In genomic region chr4:56611501-56611900, GRCh38 we compare ENCODE assay signal across 18 cellular contexts.
DNase-seq lines count a peak whose midpoint lies in the region; ATAC-seq and TF ChIP-seq lines count a peak whose summit lies in the region.
"Had no signal": no experiment of that assay in that cellular context is flagged by ENCODE, and none has a peak within 500 bp of the region (broad histone marks: within the 10 kb centered on the region; RNA-seq: fewer than 3 reads in every experiment).

No MANE protein-coding gene starts in this region.

- no peaks in the 10 kb centered on the region for H3K36me3 Mint-ChIP-seq in activated T-helper 17 cell treated with anti-CD3 and anti-CD28 coated beads, Interleukin-2, amount 50 U/mL, for 72 hours (ENCODE audit: low read depth)
- H3K36me3 Mint-ChIP-seq in neural progenitor cell: no peaks in the 10 kb centered on the region
- H3K36me3 Mint-ChIP-seq: CD8-positive, alpha-beta memory T cell had no signal

- H3K4me3 ChIP-seq in neural progenitor cell (no peak overlapping the region), lower leg skin (ENCODE audit: low read depth, poor library complexity, severe bottlenecking) (no peak overlapping the region), ovary (no peak overlapping the region)
- H3K4me3 ChIP-seq: BLaER1, GM12878, PC-9, SJSA1 had no signal

- peak overlapping the region; percentile 63 for H2AFZ ChIP-seq in neural progenitor cell (replicated peaks)
- H2AFZ ChIP-seq: PC-9 had no signal

- H3K9me3 ChIP-seq in neural progenitor cell (ENCODE audit: low read depth) (no peaks in the 10 kb centered on the region), ovary (no peaks in the 10 kb centered on the region)
- H3K9me3 ChIP-seq: BLaER1 had no signal

- WGBS in lower leg skin, 2 donors: 77 to 86% methylated on average over 2 of the region's 2 CpGs
- 84 to 92% (median 88%) methylated on average over 2 of the region's 2 CpGs for WGBS in ovary, 3 donors

- no peak overlapping the region for H3K4me3 Mint-ChIP-seq in activated T-helper 17 cell treated with anti-CD3 and anti-CD28 coated beads, Interleukin-2, amount 50 U/mL, for 72 hours
- no peak overlapping the region for H3K4me3 Mint-ChIP-seq in neural progenitor cell
- H3K4me3 Mint-ChIP-seq: CD8-positive, alpha-beta memory T cell had no signal

- no peak for TF ChIP-seq CTCF in neural progenitor cell (IDR thresholded peaks at IDR 0.05)
- TF ChIP-seq CTCF in lower leg skin (IDR thresholded peaks at IDR 0.05): no peak
- no peak for TF ChIP-seq CTCF in ovary (IDR thresholded peaks at IDR 0.05)

- no peaks in the 10 kb centered on the region for H3K9me3 Mint-ChIP-seq in activated T-helper 17 cell treated with anti-CD3 and anti-CD28 coated beads, Interleukin-2, amount 50 U/mL, for 72 hours
- peaks cover 2% of the 10 kb centered on the region for H3K9me3 Mint-ChIP-seq in neural progenitor cell
- H3K9me3 Mint-ChIP-seq: CD8-positive, alpha-beta memory T cell had no signal

- no peaks in the 10 kb centered on the region for H3K79me2 ChIP-seq in neural progenitor cell (ENCODE audit: low read depth)

- no peak for ATAC-seq in activated T-helper 17 cell treated with anti-CD3 and anti-CD28 coated beads, Interleukin-2, amount 50 U/mL, for 72 hours (replicated peaks)
- no peak for ATAC-seq in HG03097 (IDR thresholded peaks at IDR 0.05; ENCODE audit: low FRiP score, unreplicated experiment)
- no peak for ATAC-seq in GM21786 (IDR thresholded peaks at IDR 0.05; ENCODE audit: unreplicated experiment)
- ATAC-seq: GM12878 had no signal

- no peak for TF ChIP-seq POLR2A in lower leg skin (IDR thresholded peaks at IDR 0.05)
- TF ChIP-seq POLR2A in ovary (IDR thresholded peaks at IDR 0.05): no peak

- peaks cover 14% of the 10 kb centered on the region for H3K27me3 Mint-ChIP-seq in activated T-helper 17 cell treated with anti-CD3 and anti-CD28 coated beads, Interleukin-2, amount 50 U/mL, for 72 hours
- H3K27me3 Mint-ChIP-seq in neural progenitor cell (ENCODE audit: insufficient read depth, low read depth): peaks cover 6% of the 10 kb centered on the region

- peaks cover 6% of the 10 kb centered on the region for H3K4me1 ChIP-seq in neural progenitor cell
- no peaks in the 10 kb centered on the region for H3K4me1 ChIP-seq in ovary (ENCODE audit: insufficient read depth)

- peak overlapping the region; percentile 7 for H3K27ac Mint-ChIP-seq in activated T-helper 17 cell treated with anti-CD3 and anti-CD28 coated beads, Interleukin-2, amount 50 U/mL, for 72 hours
- no peak overlapping the region for H3K27ac Mint-ChIP-seq in neural progenitor cell
- H3K27ac Mint-ChIP-seq: CD8-positive, alpha-beta memory T cell had no signal

- TF ChIP-seq EP300 in ovary (IDR thresholded peaks at IDR 0.05): no peak

- intact Hi-C loops in lower leg skin (cut with DNase I; ENCODE audit: low total_unique reads): no loop called here
- intact Hi-C loops in ovary (cut with DNase I): no loop called here

- no peak overlapping the region for H3K4me2 ChIP-seq in neural progenitor cell
- H3K4me2 ChIP-seq: PC-9 had no signal

- DNase-seq in GM04504 (ENCODE audit: low read depth) (peak; percentile 2), fibroblast of gingiva (ENCODE audit: low read depth) (peak; percentile 31), neural progenitor cell (ENCODE audit: low spot score) (no peak), lower leg skin (ENCODE audit: low spot score in 2 of 2) (no peak), ovary (no peak)
- DNase-seq: CD8-positive, alpha-beta memory T cell; DMS79 treated with DMSO at 0.1 percent for 48 hours; KG1; MM.1S; NCI-H1092 treated with DMSO at 0.1 percent for 48 hours; NCI-H510A treated with DMSO at 0.1 percent for 48 hours; PC-9 had no signal

- H3K27me3 ChIP-seq in neural progenitor cell: no peaks in the 10 kb centered on the region
- no peaks in the 10 kb centered on the region for H3K27me3 ChIP-seq in ovary
- H3K27me3 ChIP-seq: BLaER1, SJSA1 had no signal

- no peak overlapping the region for H3K9ac ChIP-seq in neural progenitor cell
- H3K9ac ChIP-seq: BLaER1 had no signal

- no peaks in the 10 kb centered on the region for H3F3A ChIP-seq in neural progenitor cell (ENCODE audit: low read depth)

- H3K27ac ChIP-seq in neural progenitor cell (no peak overlapping the region), ovary (no peak overlapping the region)
- H3K27ac ChIP-seq: BLaER1, PC-9, SJSA1 had no signal

- H4K20me1 ChIP-seq in neural progenitor cell (ENCODE audit: low read depth): no peaks in the 10 kb centered on the region
- H4K20me1 ChIP-seq: BLaER1 had no signal

- H3K36me3 ChIP-seq in neural progenitor cell: no peaks in the 10 kb centered on the region
- no peaks in the 10 kb centered on the region for H3K36me3 ChIP-seq in ovary
- H3K36me3 ChIP-seq: BLaER1, SJSA1 had no signal

- H3K4me1 Mint-ChIP-seq in activated T-helper 17 cell treated with anti-CD3 and anti-CD28 coated beads, Interleukin-2, amount 50 U/mL, for 72 hours: no peaks in the 10 kb centered on the region
- H3K4me1 Mint-ChIP-seq in neural progenitor cell: peaks cover 3% of the 10 kb centered on the region
- H3K4me1 Mint-ChIP-seq: CD8-positive, alpha-beta memory T cell had no signal

Comparison
In these comparisons a context has a peak if more than half of its experiments do, and no peak if none do; other contexts are left out.
1. DNase-seq: peak in GM04504 (single experiment) and fibroblast of gingiva (single experiment); none in neural progenitor cell (single experiment), lower leg skin (0 of 2) and ovary (0 of 5).